In the genomic region with DNA sequence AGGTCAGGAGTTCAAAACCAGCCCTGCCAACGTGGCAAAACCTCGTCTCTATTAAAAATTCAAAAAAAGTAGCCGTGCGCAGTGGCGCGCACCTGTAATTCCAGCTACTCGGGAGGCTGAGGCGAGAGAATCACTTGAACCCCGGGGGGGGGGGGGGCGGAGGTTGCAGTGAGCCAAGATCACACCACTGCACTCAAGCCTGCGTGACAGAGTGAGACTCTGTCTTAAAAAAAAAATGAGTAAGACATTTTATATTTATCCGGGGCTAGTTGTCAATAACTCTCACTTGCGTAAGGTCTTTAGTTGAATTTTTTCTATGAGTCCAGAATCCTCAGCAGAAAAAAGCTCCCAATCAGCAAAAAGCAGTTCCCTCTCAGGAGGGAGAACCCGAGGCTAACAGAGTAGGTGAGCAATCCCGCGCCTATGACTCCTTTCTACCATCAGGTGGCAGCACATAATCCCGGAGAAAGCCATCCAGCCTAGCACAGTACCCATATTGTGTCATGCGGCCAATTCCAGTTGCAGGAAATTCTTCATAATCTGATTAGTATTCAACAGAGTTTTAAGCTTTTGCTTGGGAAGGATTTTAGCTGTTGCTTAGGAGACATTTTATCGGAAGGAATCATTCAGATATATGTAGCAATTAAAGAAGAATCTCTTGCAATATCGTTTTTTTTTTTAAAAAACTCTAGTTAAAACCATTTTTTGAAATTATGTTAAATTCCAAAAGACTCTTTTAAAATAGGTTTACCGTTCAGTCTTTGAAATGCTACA, we compare ENCODE assay signal across 8 cellular contexts. TPM values are rescaled to one million over a fixed set of nuclear protein-coding genes. Genes with fewer than 3 reads are reported as not detected.
A peak's percentile ranks its signal among the peaks of the same experiment; 100 is the strongest.
DNase-seq lines count a peak whose midpoint lies in the region; ATAC-seq, FAIRE-seq and TF ChIP-seq lines count a peak whose summit lies in the region.

No MANE protein-coding gene starts in this region.

- TF ChIP-seq RAD21 in A549 (conservative IDR thresholded peaks at IDR 0.05 in 1 of 2, IDR thresholded peaks at IDR 0.05 in 1 of 2), result peak; percentile 64 to 75

- no peaks in the 10 kb centered on the region for H3K79me2 ChIP-seq in smooth muscle cell (ENCODE audit: low read depth)

- H3K27ac ChIP-seq in A549 (0 out of 6 replicates have a peak overlapping the region, but pooled peaks of 1 of the 2 experiments have one; percentile 39), smooth muscle cell (ENCODE audit: low read depth) (no peak overlapping the region)

- no peak for TF ChIP-seq EP300 in A549 (IDR thresholded peaks at IDR 0.05)

- H3K9ac ChIP-seq in smooth muscle cell (ENCODE audit: low read depth), result no peak overlapping the region

- ATAC-seq in A549, result peak; percentile 97 to 100
- ATAC-seq in GM18508 (IDR thresholded peaks at IDR 0.05; ENCODE audit: insufficient read depth, unreplicated experiment), result peak; percentile 92
- peak; percentile 93 for ATAC-seq in HG02970 (IDR thresholded peaks at IDR 0.05; ENCODE audit: low FRiP score, unreplicated experiment)

- no peaks in the 10 kb centered on the region for H3K27me3 ChIP-seq in smooth muscle cell (ENCODE audit: low read depth)

- TF ChIP-seq CTCF in A549 (IDR thresholded peaks at IDR 0.05), result peak; percentile 76
- peak; percentile 80 for TF ChIP-seq CTCF in smooth muscle cell (IDR thresholded peaks at IDR 0.05; ENCODE audit: borderline replicate concordance, insufficient read depth, poor library complexity, severe bottlenecking)

- CTCF ChIA-PET in A549 (lab: Yijun Ruan, JAX), result interaction anchor here (0.6 to 4.9 kb wide), 49 partner anchors 8 to 225 kb away, joined by 3 to 64 read pairs (median 5); a partner anchor contains a TSS

- no peak for TF ChIP-seq POLR2A in A549 (IDR thresholded peaks at IDR 0.05; ENCODE audit: low read length)

- WGBS in A549 (ENCODE audit: missing lambda C conversion rate), result 22% methylated on average over 20 of the region's 21 CpGs
- 56% methylated on average over 21 of the region's 21 CpGs for WGBS in smooth muscle cell (ENCODE audit: low lambda C conversion rate)

- peak overlapping the region; percentile 82 for H2AFZ ChIP-seq in smooth muscle cell (ENCODE audit: low read depth)

- H4K20me1 ChIP-seq in smooth muscle cell (ENCODE audit: low read depth), result no peaks in the 10 kb centered on the region

- no peaks in the 10 kb centered on the region for H3F3A ChIP-seq in smooth muscle cell (ENCODE audit: low read depth)

- DNase-seq in A549 (ENCODE audit: low read depth in 1 of 2, low spot score in 1 of 2), result peak; percentile 63 to 78
- peak; percentile 28 for DNase-seq in NCI-H187 treated with DMSO at 0.1 percent for 48 hours (lab: John Stamatoyannopoulos, UW)
- peak; percentile 40 for DNase-seq in T1000 (lab: John Stamatoyannopoulos, UW)
- peak; percentile 91 for DNase-seq in astrocyte of the hippocampus (ENCODE audit: low read depth, low spot score)
- peak; percentile 74 to 90 for DNase-seq in hippocampal formation (lab: John Stamatoyannopoulos, UW)
- DNase-seq in smooth muscle cell (lab: John Stamatoyannopoulos, UW; ENCODE audit: unreplicated experiment), result peak; percentile 5

- POLR2A ChIA-PET in A549 (lab: Yijun Ruan, JAX), result interaction anchor here (1.9 kb wide), 1 partner anchor 80 kb away, joined by 10 read pairs; a partner anchor contains a TSS

- H3K9me3 ChIP-seq in A549 (no peaks in the 10 kb centered on the region), smooth muscle cell (replicated peaks; ENCODE audit: low read depth) (no peaks in the 10 kb centered on the region)

- H3K4me3 ChIP-seq in A549, result no peak overlapping the region
- no peak overlapping the region for H3K4me3 ChIP-seq in smooth muscle cell

- H3K4me1 ChIP-seq in A549 (0 out of 3 replicates have a peak, but pooled peaks cover 3% of the 10 kb centered on the region), smooth muscle cell (ENCODE audit: low read depth) (peaks cover 4% of the 10 kb centered on the region)

- no peaks in the 10 kb centered on the region for H3K36me3 ChIP-seq in smooth muscle cell (ENCODE audit: low read depth)

- H3K4me2 ChIP-seq in A549, result peak overlapping the region; percentile 58
- H3K4me2 ChIP-seq in smooth muscle cell, result no peak overlapping the region

- no peak for FAIRE-seq in A549 (lab: Jason Lieb, UNC)

TF ChIP-seq in A549, 52 proteins besides CTCF, POLR2A, EP300 and RAD21 (continues in another document):
- no peak for TF ChIP-seq MAZ (IDR thresholded peaks at IDR 0.05; ENCODE audit: borderline replicate concordance, low read depth, low read length)
- TF ChIP-seq CHD4 (IDR thresholded peaks at IDR 0.05; ENCODE audit: borderline replicate concordance), result no peak
- peak; percentile 56 for TF ChIP-seq SMC3 (IDR thresholded peaks at IDR 0.05)
- TF ChIP-seq NR3C1 (IDR thresholded peaks at IDR 0.05), result no peak
- TF ChIP-seq ZNF302 (CRISPR knock-in tag; IDR thresholded peaks at IDR 0.05), result no peak
- TF ChIP-seq, protein P1, sequence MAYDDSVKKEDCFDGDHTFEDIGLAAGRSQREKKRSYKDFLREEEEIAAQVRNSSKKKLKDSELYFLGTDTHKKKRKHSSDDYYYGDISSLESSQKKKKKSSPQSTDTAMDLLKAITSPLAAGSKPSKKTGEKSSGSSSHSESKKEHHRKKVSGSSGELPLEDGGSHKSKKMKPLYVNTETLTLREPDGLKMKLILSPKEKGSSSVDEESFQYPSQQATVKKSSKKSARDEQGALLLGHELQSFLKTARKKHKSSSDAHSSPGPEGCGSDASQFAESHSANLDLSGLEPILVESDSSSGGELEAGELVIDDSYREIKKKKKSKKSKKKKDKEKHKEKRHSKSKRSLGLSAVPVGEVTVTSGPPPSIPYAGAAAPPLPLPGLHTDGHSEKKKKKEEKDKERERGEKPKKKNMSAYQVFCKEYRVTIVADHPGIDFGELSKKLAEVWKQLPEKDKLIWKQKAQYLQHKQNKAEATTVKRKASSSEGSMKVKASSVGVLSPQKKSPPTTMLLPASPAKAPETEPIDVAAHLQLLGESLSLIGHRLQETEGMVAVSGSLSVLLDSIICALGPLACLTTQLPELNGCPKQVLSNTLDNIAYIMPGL (CRISPR knock-in tag; IDR thresholded peaks at IDR 0.05; ENCODE audit: borderline replicate concordance), result no peak
- no peak for TF ChIP-seq BHLHE40 (IDR thresholded peaks at IDR 0.05; ENCODE audit: low read depth, low read length)
- TF ChIP-seq, protein P2, sequence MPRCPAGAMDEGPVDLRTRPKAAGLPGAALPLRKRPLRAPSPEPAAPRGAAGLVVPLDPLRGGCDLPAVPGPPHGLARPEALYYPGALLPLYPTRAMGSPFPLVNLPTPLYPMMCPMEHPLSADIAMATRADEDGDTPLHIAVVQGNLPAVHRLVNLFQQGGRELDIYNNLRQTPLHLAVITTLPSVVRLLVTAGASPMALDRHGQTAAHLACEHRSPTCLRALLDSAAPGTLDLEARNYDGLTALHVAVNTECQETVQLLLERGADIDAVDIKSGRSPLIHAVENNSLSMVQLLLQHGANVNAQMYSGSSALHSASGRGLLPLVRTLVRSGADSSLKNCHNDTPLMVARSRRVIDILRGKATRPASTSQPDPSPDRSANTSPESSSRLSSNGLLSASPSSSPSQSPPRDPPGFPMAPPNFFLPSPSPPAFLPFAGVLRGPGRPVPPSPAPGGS (IDR thresholded peaks at IDR 0.05), result no peak
- TF ChIP-seq JUN (IDR thresholded peaks at IDR 0.05), result no peak
- TF ChIP-seq CHD2 (IDR thresholded peaks at IDR 0.05; ENCODE audit: low read length, partially characterized antibody), result no peak
- no peak for TF ChIP-seq TP53 (CRISPR knock-in tag; IDR thresholded peaks at IDR 0.05)
- TF ChIP-seq RCOR1 (IDR thresholded peaks at IDR 0.05; ENCODE audit: low read depth, low read length), result no peak
- no peak for TF ChIP-seq HEYL (CRISPR knock-in tag; IDR thresholded peaks at IDR 0.05)
- TF ChIP-seq NPAS2 (CRISPR knock-in tag; IDR thresholded peaks at IDR 0.05; ENCODE audit: borderline replicate concordance), result no peak
- peak; percentile 97 for TF ChIP-seq MAFK (IDR thresholded peaks at IDR 0.05; ENCODE audit: partially characterized antibody)

RNA-seq across cellular contexts. Expression of a gene that starts 11.9 kb away (rescaled TPM):
- not detected in 2 replicates for polyA plus RNA-seq in A549 (2011; rRNA removed)
- not detected in 2 replicates for polyA plus RNA-seq in A549 (2012; cell fraction: cytosol; rRNA removed)
- polyA plus RNA-seq in A549 (2012; cell fraction: nucleus; rRNA removed), result not detected in 2 replicates
- polyA plus RNA-seq in A549 (2017; fragmentation: RNase III; extraction: RNeasy Plus Mini Kit Qiagen cat#74134 plus additional on column Dnase treatment), result not detected in 3 replicates
- polyA minus RNA-seq in A549 (2011; rRNA and poly(A)+ RNA removed), result not detected in 2 replicates
- not detected in 2 replicates for total RNA-seq in smooth muscle cell
- not detected in 2 replicates for polyA plus RNA-seq in smooth muscle cell

RNA-seq across cellular contexts. Expression of a gene that starts 14.6 kb away (rescaled TPM):
- polyA plus RNA-seq in A549 (2011; rRNA removed), result not detected in 2 replicates
- not detected in 2 replicates for polyA plus RNA-seq in A549 (2012; cell fraction: cytosol; rRNA removed)
- polyA plus RNA-seq in A549 (2012; cell fraction: nucleus; rRNA removed), result not detected in 2 replicates
- polyA plus RNA-seq in A549 (2017; fragmentation: RNase III; extraction: RNeasy Plus Mini Kit Qiagen cat#74134 plus additional on column Dnase treatment), result not detected in 3 replicates
- polyA minus RNA-seq in A549 (2011; rRNA and poly(A)+ RNA removed), result not detected in 2 replicates
- not detected in 2 replicates for total RNA-seq in smooth muscle cell
- not detected in 2 replicates for polyA plus RNA-seq in smooth muscle cell

RNA-seq across cellular contexts. Expression of a gene that starts 29.3 kb away (rescaled TPM):
- polyA plus RNA-seq in A549 (2011; rRNA removed), result not detected in 2 replicates
- not detected in 2 replicates for polyA plus RNA-seq in A549 (2012; cell fraction: cytosol; rRNA removed)
- not detected in 2 replicates for polyA plus RNA-seq in A549 (2012; cell fraction: nucleus; rRNA removed)
- polyA plus RNA-seq in A549 (2017; fragmentation: RNase III; extraction: RNeasy Plus Mini Kit Qiagen cat#74134 plus additional on column Dnase treatment), result not detected in 3 replicates
- polyA minus RNA-seq in A549 (2011; rRNA and poly(A)+ RNA removed), result not detected in 2 replicates
- total RNA-seq in smooth muscle cell, result not detected in 2 replicates
- not detected in 2 replicates for polyA plus RNA-seq in smooth muscle cell

RNA-seq across cellular contexts. Expression of a gene that starts 45.6 kb away (rescaled TPM):
- polyA plus RNA-seq in A549 (2011; rRNA removed), result not detected in 2 replicates
- not detected in 2 replicates for polyA plus RNA-seq in A549 (2012; cell fraction: cytosol; rRNA removed)
- polyA plus RNA-seq in A549 (2012; cell fraction: nucleus; rRNA removed), result not detected in 2 replicates
- not detected in 3 replicates for polyA plus RNA-seq in A549 (2017; fragmentation: RNase III; extraction: RNeasy Plus Mini Kit Qiagen cat#74134 plus additional on column Dnase treatment)
- not detected in 2 replicates for polyA minus RNA-seq in A549 (2011; rRNA and poly(A)+ RNA removed)
- total RNA-seq in smooth muscle cell, result not detected in 2 replicates
- not detected in 2 replicates for polyA plus RNA-seq in smooth muscle cell

RNA-seq across cellular contexts. Expression of a gene that starts 50.9 kb away (rescaled TPM):
- polyA plus RNA-seq in A549 (2011; rRNA removed) (not detected in 2 replicates), A549 (2017; fragmentation: RNase III; extraction: RNeasy Plus Mini Kit Qiagen cat#74134 plus additional on column Dnase treatment) (not detected in 3 replicates), smooth muscle cell (not detected in 2 replicates)
- not detected in 2 replicates for polyA plus RNA-seq in A549 (2012; cell fraction: cytosol; rRNA removed)
- polyA plus RNA-seq in A549 (2012; cell fraction: nucleus; rRNA removed), result not detected in 2 replicates
- polyA minus RNA-seq in A549 (2011; rRNA and poly(A)+ RNA removed), result not detected in 2 replicates
- total RNA-seq in smooth muscle cell, result not detected in 2 replicates

Comparison
In these comparisons a context has a peak if more than half of its experiments do, and no peak if none do; other contexts are left out.
1. DNase-seq: peak in every context shown above with its lines; median percentile 91 in astrocyte of the hippocampus; 82 in hippocampal formation; 70 in A549; 40 in T1000; 28 in NCI-H187 treated with DMSO at 0.1 percent for 48 hours; 5 in smooth muscle cell.